7 cellular contexts compared by ENCODE assay signal in genomic region chr20:41249781-41250281, GRCh38.
A peak's percentile ranks its signal among the peaks of the same experiment; 100 is the strongest.
DNase-seq lines count a peak whose midpoint lies in the region; ATAC-seq and TF ChIP-seq lines count a peak whose summit lies in the region.

No MANE protein-coding gene starts in this region.

- H3K27me3 ChIP-seq in RWPE2 (ENCODE audit: insufficient read depth, poor library complexity, severe bottlenecking) (no peaks in the 10 kb centered on the region), parathyroid adenoma (ENCODE audit: control insufficient read depth, insufficient read depth, low read length) (no peaks in the 10 kb centered on the region)

- H2AFZ ChIP-seq in parathyroid adenoma: no peak overlapping the region

- H3K4me3 ChIP-seq in RWPE2 (ENCODE audit: severe bottlenecking) (no peak overlapping the region), foreskin fibroblast (ENCODE audit: low read depth in 1 of 2, low read length in 2 of 2) (no peak overlapping the region), parathyroid adenoma (ENCODE audit: low read depth, low read length) (no peak overlapping the region)

- no peaks in the 10 kb centered on the region for H3K9me3 ChIP-seq in RWPE2 (ENCODE audit: severe bottlenecking)
- no peaks in the 10 kb centered on the region for H3K9me3 ChIP-seq in parathyroid adenoma (ENCODE audit: control insufficient read depth, low read length)

- peak; percentile 55 for ATAC-seq in RWPE2 (ENCODE audit: low read depth)

- H3K4me1 ChIP-seq in RWPE2 (ENCODE audit: insufficient read depth, poor library complexity, severe bottlenecking): peaks cover 57% of the 10 kb centered on the region
- peaks cover 10% of the 10 kb centered on the region for H3K4me1 ChIP-seq in parathyroid adenoma

- H3K9ac ChIP-seq in parathyroid adenoma: no peak overlapping the region

- peaks cover 12% of the 10 kb centered on the region for H3K36me3 ChIP-seq in RWPE2 (ENCODE audit: low read depth)
- H3K36me3 ChIP-seq in parathyroid adenoma (ENCODE audit: control insufficient read depth, insufficient read depth, low read length): no peaks in the 10 kb centered on the region

- TF ChIP-seq CTCF in RWPE2 (IDR thresholded peaks at IDR 0.05; ENCODE audit: poor library complexity, severe bottlenecking) (peak; percentile 94), foreskin fibroblast (IDR thresholded peaks at IDR 0.05; ENCODE audit: low read depth, low read length) (peak; percentile 10), parathyroid adenoma (IDR thresholded peaks at IDR 0.05) (peak; percentile 30)

- H3K27ac ChIP-seq in RWPE2 (ENCODE audit: poor library complexity, severe bottlenecking): peak overlapping the region; percentile 99
- H3K27ac ChIP-seq in parathyroid adenoma: peak overlapping the region; percentile 71

- DNase-seq in HCEC 1CT (peak; percentile 80), RWPE2 (ENCODE audit: low spot score) (no peak), foreskin fibroblast (peak; percentile 71 to 81), GF-D8 (lab: John Stamatoyannopoulos, UW) (no peak), occipital lobe (lab: John Stamatoyannopoulos, UW) (no peak), NCI-H446 treated with DMSO at 0.1 percent for 48 hours (lab: John Stamatoyannopoulos, UW) (no peak)

- peaks cover 4% of the 10 kb centered on the region for H3K79me2 ChIP-seq in parathyroid adenoma

- no peak overlapping the region for H3K4me2 ChIP-seq in parathyroid adenoma (ENCODE audit: low read length)

Comparison
In these comparisons a context has a peak if more than half of its experiments do, and no peak if none do; other contexts are left out.
1. DNase-seq: peak in HCEC 1CT (single experiment) and foreskin fibroblast (2 of 2); none in RWPE2 (single experiment), GF-D8 (single experiment), occipital lobe (single experiment) and NCI-H446 treated with DMSO at 0.1 percent for 48 hours (single experiment).
2. CTCF ChIP-seq: peak in every context shown above with its lines; median percentile 94 in RWPE2; 30 in parathyroid adenoma; 10 in foreskin fibroblast.